ENCODE assay signal across 1 cellular context in the genomic region with DNA sequence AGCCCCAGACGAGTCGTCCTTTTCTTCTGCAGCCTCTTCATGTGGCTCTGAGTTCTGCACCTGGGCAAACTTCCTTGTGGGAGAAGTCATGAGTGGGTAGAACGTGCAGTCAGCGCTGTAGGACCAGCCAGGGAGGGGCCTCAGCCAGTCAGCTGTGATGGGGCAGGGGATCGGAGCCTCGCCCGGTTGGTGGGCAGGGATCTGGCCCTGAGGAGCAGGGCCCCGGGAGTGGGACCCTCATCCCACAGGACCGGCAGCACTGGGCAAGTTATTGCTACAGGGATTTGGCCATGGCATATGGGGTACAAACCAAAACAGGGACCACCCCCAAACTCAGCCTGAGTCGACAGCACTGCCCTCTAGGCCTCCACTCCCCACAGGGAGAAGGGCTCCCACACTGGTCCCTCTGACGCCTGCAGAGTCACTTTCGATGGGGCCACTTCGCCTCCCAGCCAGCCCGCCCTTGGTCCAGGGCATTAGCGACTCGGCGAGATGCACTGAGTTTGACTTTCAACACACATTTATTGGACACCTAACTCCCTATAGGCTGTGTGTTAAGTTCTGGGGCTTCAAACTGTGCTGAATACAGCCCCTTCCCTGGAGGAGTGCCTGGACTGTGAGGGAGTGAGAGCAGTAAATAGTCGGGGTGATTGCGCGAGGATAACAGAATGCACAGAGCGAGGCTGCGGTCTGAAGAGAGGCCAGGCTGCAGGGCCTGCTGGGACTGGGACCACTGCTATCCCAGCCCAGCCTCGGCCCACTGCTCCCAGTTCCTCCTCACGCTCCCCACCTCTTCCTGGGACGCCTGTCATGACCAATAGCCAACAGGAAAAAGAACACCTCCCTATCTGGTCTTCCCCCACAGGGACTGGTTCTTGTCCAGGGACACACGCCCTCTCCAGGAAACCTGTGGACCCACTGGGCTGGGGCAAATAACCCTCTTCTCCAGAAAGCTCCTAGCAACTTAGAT.
TF ChIP-seq lines count a peak whose summit lies in the region.

No MANE protein-coding gene starts in this region.

TF ChIP-seq in H1, 55 proteins besides CTCF, POLR2A, EP300 and RAD21:
- no peak for TF ChIP-seq EZH2 (IDR thresholded peaks at IDR 0.05; ENCODE audit: low read depth, low read length, severe bottlenecking)
- TF ChIP-seq ZNF274 (IDR thresholded peaks at IDR 0.05; ENCODE audit: borderline replicate concordance, extremely low read depth, low read length) = no peak
- TF ChIP-seq CTBP2 (IDR thresholded peaks at IDR 0.05; ENCODE audit: borderline replicate concordance, insufficient read depth, insufficient read length, low read length) = no peak
- TF ChIP-seq, protein P1, sequence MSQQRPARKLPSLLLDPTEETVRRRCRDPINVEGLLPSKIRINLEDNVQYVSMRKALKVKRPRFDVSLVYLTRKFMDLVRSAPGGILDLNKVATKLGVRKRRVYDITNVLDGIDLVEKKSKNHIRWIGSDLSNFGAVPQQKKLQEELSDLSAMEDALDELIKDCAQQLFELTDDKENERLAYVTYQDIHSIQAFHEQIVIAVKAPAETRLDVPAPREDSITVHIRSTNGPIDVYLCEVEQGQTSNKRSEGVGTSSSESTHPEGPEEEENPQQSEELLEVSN (IDR thresholded peaks at IDR 0.05) = no peak
- no peak for TF ChIP-seq MAFK (IDR thresholded peaks at IDR 0.05; ENCODE audit: low read depth, low read length)
- TF ChIP-seq TAF7 (optimal IDR thresholded peaks at IDR 0.05; ENCODE audit: borderline replicate concordance, low read depth, low read length) = no peak
